In the genomic region with DNA sequence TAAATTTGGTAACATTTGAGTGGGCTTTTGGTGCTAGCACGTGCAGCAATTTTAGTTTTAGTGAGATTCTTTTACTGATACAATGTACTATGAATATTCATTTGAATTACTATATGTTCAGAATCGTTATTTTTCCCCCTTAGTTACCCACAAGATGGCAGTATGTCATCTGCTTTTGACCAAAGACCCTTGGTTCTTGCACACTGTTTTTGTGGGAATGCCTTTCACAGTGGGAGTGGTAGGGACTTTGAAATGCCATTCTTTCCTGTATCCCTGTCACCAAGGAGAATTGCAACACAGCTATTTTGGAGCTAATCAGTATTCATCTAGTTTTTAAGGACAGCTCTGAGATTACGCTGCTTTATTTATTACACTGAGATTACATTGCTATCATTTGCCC, we compare ENCODE assay signal across 9 cellular contexts. TPM values are rescaled to one million over a fixed set of nuclear protein-coding genes. Genes with fewer than 3 reads are reported as not detected.
DNase-seq lines count a peak whose midpoint lies in the region; ATAC-seq, FAIRE-seq and TF ChIP-seq lines count a peak whose summit lies in the region.
"Had no signal": no experiment of that assay in that cellular context is flagged by ENCODE, and none has a peak within 500 bp of the region (broad histone marks: within the 10 kb centered on the region; RNA-seq: fewer than 3 reads in every experiment).

No MANE protein-coding gene starts in this region.

- CTCF ChIA-PET in AG04450 (lab: Charles Lee): no interaction called here

- H3K27me3 ChIP-seq in AG04450 (ENCODE audit: control insufficient read depth, insufficient read depth, low read length): no peaks in the 10 kb centered on the region
- H3K27me3 ChIP-seq: gastrocnemius medialis had no signal

- in situ Hi-C loops in GM13976 (cut with MboI; ENCODE audit: low sequenced_read_pairs, unreplicated experiment): no loop called here

- TF ChIP-seq CTCF in AG04450 (IDR thresholded peaks at IDR 0.05; ENCODE audit: low read depth, low read length) (peak; percentile 33; the same call in 1 of the 2 replicates), GM13976 (IDR thresholded peaks at IDR 0.05; ENCODE audit: borderline replicate concordance, control extremely low read depth, extremely low read depth, insufficient read depth, missing control alignments) (no peak)

- no peak overlapping the region for H3K4me3 ChIP-seq in AG04450 (ENCODE audit: low read depth, low read length)
- H3K4me3 ChIP-seq: gastrocnemius medialis had no signal

- DNase-seq in AG04450 (ENCODE audit: low read depth, low spot score) (no peak), HCEC 1CT (peak; percentile 7), RPMI7951 (ENCODE audit: low read depth) (peak; percentile 3), germinal center (ENCODE audit: low spot score) (peak; percentile 26), GM13976 (ENCODE audit: low spot score) (no peak), RCC 7860 (ENCODE audit: low spot score) (no peak)
- DNase-seq in activated CD4-positive, alpha-beta T cell treated with anti-CD3 and anti-CD28 coated beads, Interleukin-2, amount 50 U/mL, for 48 hours: no peak
- DNase-seq: gastrocnemius medialis had no signal

- H3K9me3 ChIP-seq in AG04450 (ENCODE audit: control insufficient read depth, insufficient read depth, low read length): no peaks in the 10 kb centered on the region
- H3K9me3 ChIP-seq: gastrocnemius medialis had no signal

- no peak overlapping the region for H3K27ac ChIP-seq in AG04450 (ENCODE audit: low read depth, low read length)
- H3K27ac ChIP-seq: gastrocnemius medialis had no signal

- ATAC-seq in GM21619 (IDR thresholded peaks at IDR 0.05; ENCODE audit: unreplicated experiment): no peak
- ATAC-seq: gastrocnemius medialis had no signal

- POLR2A ChIA-PET in AG04450 (lab: Yijun Ruan, JAX): no interaction called here

- FAIRE-seq in RCC 7860 (lab: Jason Lieb, UNC): no peak

RNA-seq across cellular contexts. Expression of a gene that starts 40.6 kb away (rescaled TPM):
- 54.9 and 62.8 TPM in 2 replicates for polyA plus RNA-seq in AG04450 (2011; rRNA removed)
- polyA minus RNA-seq in AG04450 (2011; rRNA and poly(A)+ RNA removed): 150 and 152 TPM in 2 replicates
- total RNA-seq in RPMI7951 (2014; rRNA removed; shearing (Covaris generic)): 13.3 and 16.1 TPM in 2 replicates

Comparison
In these comparisons a context has a peak if more than half of its experiments do, and no peak if none do; other contexts are left out.
1. DNase-seq: peak in HCEC 1CT (single experiment), RPMI7951 (single experiment) and germinal center (single experiment); none in AG04450 (single experiment), activated CD4-positive, alpha-beta T cell treated with anti-CD3 and anti-CD28 coated beads, Interleukin-2, amount 50 U/mL, for 48 hours (0 of 2), GM13976 (single experiment) and RCC 7860 (single experiment).